ENCODE assay signal across 1 cellular context in genomic region chr11:67630230-67630942, GRCh38.
TF ChIP-seq lines count a peak whose summit lies in the region.

No MANE protein-coding gene starts in this region.

TF ChIP-seq in HepG2, 621 proteins besides CTCF, POLR2A, EP300 and RAD21 (continued from another document and continues in another):
- TF ChIP-seq ZNF574 (CRISPR knock-in tag; IDR thresholded peaks at IDR 0.05), result peak; percentile 65; the same call in 1 of the 2 replicates
- peak; percentile 58; the same call in 1 of the 2 replicates for TF ChIP-seq MYC (CRISPR knock-in tag; IDR thresholded peaks at IDR 0.05; ENCODE audit: borderline replicate concordance)
- TF ChIP-seq ZNF292 (CRISPR knock-in tag; IDR thresholded peaks at IDR 0.05; ENCODE audit: borderline replicate concordance, low read depth), result peak; percentile 87
- no peak for TF ChIP-seq ZBTB44 (CRISPR knock-in tag; IDR thresholded peaks at IDR 0.05)
- TF ChIP-seq CENPX (CRISPR knock-in tag; IDR thresholded peaks at IDR 0.05), result no peak
- TF ChIP-seq ZNF761 (CRISPR knock-in tag; conservative IDR thresholded peaks at IDR 0.05), result no peak
- TF ChIP-seq ZNF235 (CRISPR knock-in tag; IDR thresholded peaks at IDR 0.05; ENCODE audit: borderline replicate concordance), result no peak
- peak; percentile 89 for TF ChIP-seq ZGPAT (CRISPR knock-in tag; IDR thresholded peaks at IDR 0.05)
- TF ChIP-seq EED (CRISPR knock-in tag; IDR thresholded peaks at IDR 0.05), result no peak
- no peak for TF ChIP-seq ZNF567 (CRISPR knock-in tag; IDR thresholded peaks at IDR 0.05; ENCODE audit: borderline replicate concordance)
- TF ChIP-seq SNAI1 (CRISPR knock-in tag; IDR thresholded peaks at IDR 0.05; ENCODE audit: borderline replicate concordance), result no peak; the same call in 1 of the 2 replicates
- no peak; the same call in 1 of the 2 replicates for TF ChIP-seq ZBTB21 (CRISPR knock-in tag; IDR thresholded peaks at IDR 0.05)
- TF ChIP-seq ELK4 (CRISPR knock-in tag; IDR thresholded peaks at IDR 0.05; ENCODE audit: borderline replicate concordance), result no peak
- TF ChIP-seq RNF2 (conservative IDR thresholded peaks at IDR 0.05; ENCODE audit: low read depth), result no peak; the same call in 1 of the 2 replicates
- peak in 1 of 2 experiments; percentile 2; a peak in 1 of 4 replicates for TF ChIP-seq REST (IDR thresholded peaks at IDR 0.05; ENCODE audit: borderline replicate concordance in 1 of 2, low read depth in 1 of 2, low read length in 2 of 2)
- TF ChIP-seq ZNF619 (CRISPR knock-in tag; IDR thresholded peaks at IDR 0.05), result no peak
- no peak for TF ChIP-seq ZSCAN22 (CRISPR knock-in tag; IDR thresholded peaks at IDR 0.05)
- no peak for TF ChIP-seq ZNF672 (CRISPR knock-in tag; IDR thresholded peaks at IDR 0.05)
- TF ChIP-seq IRF2 (CRISPR knock-in tag; IDR thresholded peaks at IDR 0.05), result peak; percentile 66
- TF ChIP-seq ZNF354B (CRISPR knock-in tag; IDR thresholded peaks at IDR 0.05), result no peak
- TF ChIP-seq HNF1B (CRISPR knock-in tag; IDR thresholded peaks at IDR 0.05), result no peak
- 0 out of 2 replicates have a peak, but pooled peaks have one; percentile 50 for TF ChIP-seq AHDC1 (CRISPR knock-in tag; IDR thresholded peaks at IDR 0.05; ENCODE audit: borderline replicate concordance)
- no peak for TF ChIP-seq HOXA7 (CRISPR knock-in tag; IDR thresholded peaks at IDR 0.05)
- TF ChIP-seq ZBTB42 (CRISPR knock-in tag; IDR thresholded peaks at IDR 0.05), result 0 out of 2 replicates have a peak, but pooled peaks have one; percentile 28
- TF ChIP-seq ZNF407 (CRISPR knock-in tag; IDR thresholded peaks at IDR 0.05; ENCODE audit: not compliant biosample characterization), result peak; percentile 22
